In the genomic region with DNA sequence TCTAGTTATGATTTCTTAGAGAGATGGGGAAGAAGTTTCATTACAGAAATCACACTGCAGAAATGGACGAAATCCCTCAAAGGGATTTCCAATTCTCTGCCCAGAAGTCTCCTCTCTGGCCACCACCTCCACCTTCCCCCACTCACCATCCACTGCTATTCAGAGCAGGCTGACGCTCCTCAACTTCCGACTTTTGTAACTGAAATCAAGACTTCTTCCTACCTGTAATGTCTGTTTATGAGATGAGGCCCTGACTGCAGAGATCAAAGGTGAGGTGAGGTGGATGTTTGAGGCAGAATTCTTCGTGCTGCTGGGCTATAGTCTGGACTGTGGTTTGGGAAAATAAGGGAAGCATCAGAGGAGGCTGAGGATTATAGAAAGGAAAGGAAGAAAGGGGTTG, we compare ENCODE assay signal across 24 cellular contexts.
A peak's percentile ranks its signal among the peaks of the same experiment; 100 is the strongest.
DNase-seq lines count a peak whose midpoint lies in the region; ATAC-seq and TF ChIP-seq lines count a peak whose summit lies in the region.
"Had no signal": no experiment of that assay in that cellular context is flagged by ENCODE, and none has a peak within 500 bp of the region (broad histone marks: within the 10 kb centered on the region; RNA-seq: fewer than 3 reads in every experiment).

No MANE protein-coding gene starts in this region.

- in situ Hi-C loops in Panc1 (cut with HindIII; ENCODE audit: low pct_unique_long_range_greater_than_20kb, low sequenced_read_pairs), result no loop called here

- no peak for TF ChIP-seq CTCF in Panc1 (IDR thresholded peaks at IDR 0.05)
- no peak for TF ChIP-seq CTCF in thyroid gland (IDR thresholded peaks at IDR 0.05)

- H3K27ac Mint-ChIP-seq in activated naive CD4-positive, alpha-beta T cell treated with anti-CD3 and anti-CD28 coated beads, Interleukin-2, amount 50 U/mL, for 24 hours, result peak overlapping the region; percentile 0
- H3K27ac Mint-ChIP-seq in activated naive CD4-positive, alpha-beta T cell treated with anti-CD3 and anti-CD28 coated beads, Interleukin-2, amount 10 ng/mL, durations not matched to agents 7 days and 5 days, result no peak overlapping the region

- 83 to 85% methylated on average over 4 of the region's 4 CpGs for WGBS in thyroid gland, 2 donors

- peak overlapping the region; percentile 64 for H3K4me3 Mint-ChIP-seq in activated naive CD4-positive, alpha-beta T cell treated with anti-CD3 and anti-CD28 coated beads, Interleukin-2, amount 50 U/mL, for 24 hours
- no peak overlapping the region for H3K4me3 Mint-ChIP-seq in activated naive CD4-positive, alpha-beta T cell treated with anti-CD3 and anti-CD28 coated beads, Interleukin-2, amount 10 ng/mL, durations not matched to agents 7 days and 5 days

- no peaks in the 10 kb centered on the region for H3K36me3 Mint-ChIP-seq in activated naive CD4-positive, alpha-beta T cell treated with anti-CD3 and anti-CD28 coated beads, Interleukin-2, amount 50 U/mL, for 24 hours
- H3K36me3 Mint-ChIP-seq in activated naive CD4-positive, alpha-beta T cell treated with anti-CD3 and anti-CD28 coated beads, Interleukin-2, amount 10 ng/mL, durations not matched to agents 7 days and 5 days, result no peaks in the 10 kb centered on the region

- H3K9me3 Mint-ChIP-seq in activated naive CD4-positive, alpha-beta T cell treated with anti-CD3 and anti-CD28 coated beads, Interleukin-2, amount 50 U/mL, for 24 hours, result peaks cover 6% of the 10 kb centered on the region
- H3K9me3 Mint-ChIP-seq in activated naive CD4-positive, alpha-beta T cell treated with anti-CD3 and anti-CD28 coated beads, Interleukin-2, amount 10 ng/mL, durations not matched to agents 7 days and 5 days, result no peaks in the 10 kb centered on the region

- no peaks in the 10 kb centered on the region for H3K27me3 Mint-ChIP-seq in activated naive CD4-positive, alpha-beta T cell treated with anti-CD3 and anti-CD28 coated beads, Interleukin-2, amount 50 U/mL, for 24 hours
- H3K27me3 Mint-ChIP-seq in activated naive CD4-positive, alpha-beta T cell treated with anti-CD3 and anti-CD28 coated beads, Interleukin-2, amount 10 ng/mL, durations not matched to agents 7 days and 5 days, result peaks cover 15% of the 10 kb centered on the region

- H3K27ac ChIP-seq in Panc1 (ENCODE audit: low read length), result peak overlapping the region; percentile 5; the same call in 1 of the 2 replicates
- peak overlapping the region in 2 of 3 donors; percentile 8 to 57 for H3K27ac ChIP-seq in thyroid gland
- H3K27ac ChIP-seq: A549, RWPE1, SK-N-MC had no signal

- TF ChIP-seq POLR2A in thyroid gland (IDR thresholded peaks at IDR 0.05), result no peak

- CTCF ChIA-PET in activated naive CD4-positive, alpha-beta T cell treated with anti-CD3 and anti-CD28 coated beads, Interleukin-2, amount 10 ng/mL, durations not matched to agents 7 days and 5 days (lab: Charles Lee), result no interaction called here
- CTCF ChIA-PET in Panc1 (lab: Charles Lee), result no interaction called here

- no peaks in the 10 kb centered on the region for H3K27me3 ChIP-seq in Panc1 (ENCODE audit: control insufficient read depth, insufficient read depth, low read length)
- H3K27me3 ChIP-seq in thyroid gland, result no peaks in the 10 kb centered on the region
- H3K27me3 ChIP-seq: BE2C had no signal

- DNase-seq in activated naive CD4-positive, alpha-beta T cell treated with anti-CD3 and anti-CD28 coated beads, Interleukin-2, amount 10 ng/mL, durations not matched to agents 7 days and 5 days, result no peak
- DNase-seq in Panc1 (ENCODE audit: low read depth, low spot score), result no peak
- DNase-seq in left colon, result no peak
- no peak for DNase-seq in thyroid gland
- no peak for DNase-seq in GF-D8 (lab: John Stamatoyannopoulos, UW)
- no peak for DNase-seq in NCI-H1417 (lab: John Stamatoyannopoulos, UW)
- DNase-seq in germinal center (ENCODE audit: low spot score), result no peak
- DNase-seq: BE2C, Calu3, DMS153, IMR-90, NCI-H1105, NCI-H2081, NCI-H2171, NCI-H345, NCI-H524, NCI-H774, PC-3, SHP77 treated with DMSO at 0.1 percent for 48 hours had no signal

- H3K9me3 ChIP-seq in Panc1 (ENCODE audit: control insufficient read depth, insufficient read depth, low read depth, low read length), result no peaks in the 10 kb centered on the region
- H3K9me3 ChIP-seq in thyroid gland, result no peaks in the 10 kb centered on the region
- H3K9me3 ChIP-seq: A549, BE2C had no signal

- H3K36me3 ChIP-seq in Panc1 (ENCODE audit: control insufficient read depth, insufficient read depth, low read length), result no peaks in the 10 kb centered on the region
- H3K36me3 ChIP-seq in thyroid gland, result no peaks in the 10 kb centered on the region
- H3K36me3 ChIP-seq: BE2C had no signal

- POLR2A ChIA-PET in Panc1 (lab: Charles Lee), result no interaction called here

- H3K4me3 ChIP-seq in Panc1 (ENCODE audit: low read depth in 2 of 2, low read length in 2 of 2) (no peak overlapping the region), thyroid gland (replicated peaks in 1 of 3) (no peak overlapping the region)
- H3K4me3 ChIP-seq: A549, SK-N-MC had no signal

- no TSS peak for BruUV-seq in Panc1 (replicated peaks; lab: Mats Ljungman, UMichigan)

- peaks cover 2% of the 10 kb centered on the region; the same call in 1 of the 2 replicates for H3K4me1 ChIP-seq in Panc1 (ENCODE audit: control insufficient read depth, insufficient read depth, low read length)
- peaks cover 23 to 24% of the 10 kb centered on the region in 2 donors for H3K4me1 ChIP-seq in thyroid gland
- H3K4me1 ChIP-seq: A549 had no signal

- peaks cover 65% of the 10 kb centered on the region for H3K4me1 Mint-ChIP-seq in activated naive CD4-positive, alpha-beta T cell treated with anti-CD3 and anti-CD28 coated beads, Interleukin-2, amount 50 U/mL, for 24 hours
- H3K4me1 Mint-ChIP-seq in activated naive CD4-positive, alpha-beta T cell treated with anti-CD3 and anti-CD28 coated beads, Interleukin-2, amount 10 ng/mL, durations not matched to agents 7 days and 5 days, result peaks cover 47% of the 10 kb centered on the region

- intact Hi-C loops in Panc1 (cut with micrococcal nuclease; ENCODE audit: unreplicated experiment), result no loop called here
- intact Hi-C loops in left colon (cut with DNase I, micrococcal nuclease), result no loop called here
- intact Hi-C loops in thyroid gland (cut with DNase I), result no loop called here

- ATAC-seq in Panc1 (no peak), left colon (peak; percentile 56)
- ATAC-seq: A549, HCT116, PC-3 had no signal
